In genomic region chr14:91256661-91257060, GRCh38 we compare ENCODE assay signal across 19 cellular contexts. TPM values are rescaled to one million over a fixed set of nuclear protein-coding genes. Genes with fewer than 3 reads are reported as not detected.
DNase-seq lines count a peak whose midpoint lies in the region; ATAC-seq and TF ChIP-seq lines count a peak whose summit lies in the region.
"Had no signal": no experiment of that assay in that cellular context is flagged by ENCODE, and none has a peak within 500 bp of the region (broad histone marks: within the 10 kb centered on the region; RNA-seq: fewer than 3 reads in every experiment).

No MANE protein-coding gene starts in this region.

- no peak overlapping the region for H3K4me3 Mint-ChIP-seq in T-helper 17 cell
- H3K4me3 Mint-ChIP-seq in mesothelial cell of epicardium: no peak overlapping the region
- H3K4me3 Mint-ChIP-seq: HFFc6 had no signal

- ATAC-seq in right cardiac atrium (no peak), T-helper 17 cell (no peak), HG02763 (IDR thresholded peaks at IDR 0.05; ENCODE audit: unreplicated experiment) (no peak)
- ATAC-seq: left lung, mucosa of descending colon had no signal

- no peaks in the 10 kb centered on the region for H3K36me3 ChIP-seq in right atrium auricular region
- H3K36me3 ChIP-seq: left lung had no signal

- H3K36me3 Mint-ChIP-seq in T-helper 17 cell (ENCODE audit: low read depth): no peaks in the 10 kb centered on the region
- no peaks in the 10 kb centered on the region for H3K36me3 Mint-ChIP-seq in mesothelial cell of epicardium

- H3K27ac ChIP-seq in right atrium auricular region: peak overlapping the region; percentile 26 to 65
- no peak overlapping the region for H3K27ac ChIP-seq in right cardiac atrium (ENCODE audit: low read length)

- H3K9me3 ChIP-seq in right atrium auricular region (no peaks in the 10 kb centered on the region), right cardiac atrium (ENCODE audit: control insufficient read depth, low read length) (no peaks in the 10 kb centered on the region), T-helper 17 cell (ENCODE audit: control insufficient read depth, low read length, poor library complexity, severe bottlenecking) (no peaks in the 10 kb centered on the region)
- H3K9me3 ChIP-seq: left lung, mucosa of descending colon had no signal

- TF ChIP-seq CTCF in right atrium auricular region (IDR thresholded peaks at IDR 0.05) (no peak), mesothelial cell of epicardium (IDR thresholded peaks at IDR 0.05; ENCODE audit: unreplicated experiment) (no peak)

- no peaks in the 10 kb centered on the region for H3K9me3 Mint-ChIP-seq in mesothelial cell of epicardium
- H3K9me3 Mint-ChIP-seq: CD8-positive, alpha-beta memory T cell; HFFc6 had no signal

- peaks cover 0 to 31% of the 10 kb centered on the region in 2 donors for H3K4me1 ChIP-seq in right atrium auricular region
- peaks cover 3% of the 10 kb centered on the region for H3K4me1 ChIP-seq in right cardiac atrium (ENCODE audit: control insufficient read depth, insufficient read depth, low read length)

- no peaks in the 10 kb centered on the region for H3K27me3 Mint-ChIP-seq in T-helper 17 cell
- peaks cover 10% of the 10 kb centered on the region for H3K27me3 Mint-ChIP-seq in mesothelial cell of epicardium (ENCODE audit: low read depth)

- H3K4me3 ChIP-seq in right atrium auricular region: no peak overlapping the region
- no peak overlapping the region for H3K4me3 ChIP-seq in right cardiac atrium (ENCODE audit: low read length)
- H3K4me3 ChIP-seq: dorsolateral prefrontal cortex, left lung, mucosa of descending colon had no signal

- intact Hi-C loops in right cardiac atrium (cut with DNase I): no loop called here

- H3K4me1 Mint-ChIP-seq in T-helper 17 cell (peaks cover 53% of the 10 kb centered on the region), mesothelial cell of epicardium (peaks cover 28% of the 10 kb centered on the region)

- H3K27me3 ChIP-seq in right atrium auricular region: no peaks in the 10 kb centered on the region
- H3K27me3 ChIP-seq in right cardiac atrium (ENCODE audit: control insufficient read depth, insufficient read depth): no peaks in the 10 kb centered on the region
- H3K27me3 ChIP-seq: dorsolateral prefrontal cortex had no signal

- DNase-seq in right atrium auricular region (ENCODE audit: low spot score): no peak
- no peak for DNase-seq in right cardiac atrium
- no peak for DNase-seq in T-helper 17 cell
- no peak for DNase-seq in mesothelial cell of epicardium (ENCODE audit: low spot score in 2 of 2, unreplicated experiment in 2 of 2)
- no peak for DNase-seq in HK-2 (ENCODE audit: unreplicated experiment)
- DNase-seq in cerebellar nuclear complex (lab: John Stamatoyannopoulos, UW): no peak
- DNase-seq in kidney tubule cell (ENCODE audit: low spot score): no peak
- DNase-seq: activated CD4-positive, CD25-positive, alpha-beta regulatory T cell; CD8-positive, alpha-beta memory T cell; HFFc6; KBM-7; left lung; mucosa of descending colon; MV-4-11; NCI-H187; NCI-H345; SHP77 had no signal

- peak overlapping the region; percentile 91 for H3K27ac Mint-ChIP-seq in T-helper 17 cell
- H3K27ac Mint-ChIP-seq in mesothelial cell of epicardium: peak overlapping the region; percentile 75
- H3K27ac Mint-ChIP-seq: HFFc6 had no signal

- 61% methylated on average over 1 of the region's 1 CpG for WGBS in right cardiac atrium

RNA-seq across cellular contexts. Expression of gene GPR68, which starts 12.2 kb away (rescaled TPM):
- total RNA-seq in right atrium auricular region (1 to 10 TPM in 1 of 2 donors, under 1 TPM in 1; 0.55 to 1.4 TPM), right cardiac atrium (1 to 10 TPM in 1 of 4 donors, under 1 TPM in 3; 0.63 to 1.0 (median 0.80) TPM), T-helper 17 cell (10 to 100 TPM in 1 of 2 donors, 1 to 10 TPM in 1; 7.6 to 12.4 TPM), mesothelial cell of epicardium (0.79 to 1.2 TPM (median 1.1 TPM) in 3 replicates)
- polyA plus RNA-seq in right cardiac atrium: 0.25 TPM
